In genomic region chr11:65884716-65885092, GRCh38 we compare ENCODE assay signal across 1 cellular context.
A peak's percentile ranks its signal among the peaks of the same experiment; 100 is the strongest.
TF ChIP-seq lines count a peak whose summit lies in the region.

No MANE protein-coding gene starts in this region.

TF ChIP-seq in GM12878, 131 proteins besides CTCF, POLR2A, EP300 and RAD21 (continues in another document):
- TF ChIP-seq CEBPB (IDR thresholded peaks at IDR 0.05; ENCODE audit: borderline replicate concordance in 1 of 2, low read depth in 2 of 2, low read length in 2 of 2), result no peak
- TF ChIP-seq YY1 (IDR thresholded peaks at IDR 0.05; ENCODE audit: low read depth, low read length), result peak; percentile 88
- no peak for TF ChIP-seq NFIC (IDR thresholded peaks at IDR 0.05; ENCODE audit: low read depth, low read length)
- peak; percentile 69; the same call in 1 of the 2 replicates for TF ChIP-seq RCOR1 (conservative IDR thresholded peaks at IDR 0.05; ENCODE audit: low read depth, low read length)
- no peak for TF ChIP-seq GABPA (IDR thresholded peaks at IDR 0.05; ENCODE audit: low read depth)
- TF ChIP-seq SIN3A (IDR thresholded peaks at IDR 0.05; ENCODE audit: low read depth, low read length), result no peak; the same call in 1 of the 2 replicates
- peak; percentile 83; the same call in 1 of the 2 replicates for TF ChIP-seq HDGF (IDR thresholded peaks at IDR 0.05)
- TF ChIP-seq ZNF592 (IDR thresholded peaks at IDR 0.05), result peak; percentile 82; the same call in 1 of the 2 replicates
- peak; percentile 53; the same call in 1 of the 2 replicates for TF ChIP-seq CREM (IDR thresholded peaks at IDR 0.05; ENCODE audit: low read depth)
- peak; percentile 77 for TF ChIP-seq NR2F1 (conservative IDR thresholded peaks at IDR 0.05)
- no peak for TF ChIP-seq CBFB (IDR thresholded peaks at IDR 0.05; ENCODE audit: low read depth)
- TF ChIP-seq ESRRA (IDR thresholded peaks at IDR 0.05; ENCODE audit: low read length), result no peak
- peak; percentile 48; the same call in 1 of the 3 replicates for TF ChIP-seq POU2F2 (IDR thresholded peaks at IDR 0.05; ENCODE audit: borderline replicate concordance, low read depth, low read length)
- no peak for TF ChIP-seq ZSCAN29 (IDR thresholded peaks at IDR 0.05)
- no peak for TF ChIP-seq BCL11A (IDR thresholded peaks at IDR 0.05; ENCODE audit: low read depth, low read length)
- peak; percentile 60; the same call in 1 of the 2 replicates for TF ChIP-seq CHD2 (IDR thresholded peaks at IDR 0.05; ENCODE audit: borderline replicate concordance, low read depth, low read length)
- TF ChIP-seq RELA (IDR thresholded peaks at IDR 0.05; ENCODE audit: borderline replicate concordance, partially characterized antibody), result peak; percentile 55
- peak; percentile 26; the same call in 1 of the 2 replicates for TF ChIP-seq ELK1 (IDR thresholded peaks at IDR 0.05; ENCODE audit: low read depth, low read length)
- 0 out of 2 replicates have a peak, but pooled peaks have one; percentile 68 for TF ChIP-seq TCF12 (IDR thresholded peaks at IDR 0.05; ENCODE audit: low read depth, low read length)
- TF ChIP-seq GATAD2B (conservative IDR thresholded peaks at IDR 0.05; ENCODE audit: low read depth), result peak; percentile 55; the same call in 1 of the 2 replicates
- peak in 1 of 2 experiments; percentile 36; a peak in 1 of 4 replicates for TF ChIP-seq BHLHE40 (IDR thresholded peaks at IDR 0.05; ENCODE audit: borderline replicate concordance in 1 of 2, low read depth in 2 of 2, low read length in 1 of 2)
- TF ChIP-seq ZZZ3 (IDR thresholded peaks at IDR 0.05; ENCODE audit: control insufficient read depth, insufficient read length, low read depth), result no peak
- TF ChIP-seq ZBED1 (IDR thresholded peaks at IDR 0.05; ENCODE audit: borderline replicate concordance), result no peak
- TF ChIP-seq ATF7 (IDR thresholded peaks at IDR 0.05; ENCODE audit: low read depth), result no peak
- no peak for TF ChIP-seq POLR2AphosphoS5 (IDR thresholded peaks at IDR 0.05; ENCODE audit: low read length)
- 0 out of 2 replicates have a peak, but pooled peaks have one; percentile 35 for TF ChIP-seq NBN (IDR thresholded peaks at IDR 0.05)
- no peak for TF ChIP-seq BCLAF1 (IDR thresholded peaks at IDR 0.05)
- peak; percentile 19; the same call in 1 of the 2 replicates for TF ChIP-seq LARP7 (IDR thresholded peaks at IDR 0.05)
- TF ChIP-seq SMC3 (IDR thresholded peaks at IDR 0.05; ENCODE audit: borderline replicate concordance, low read length), result peak; percentile 99
- TF ChIP-seq E2F8 (IDR thresholded peaks at IDR 0.05; ENCODE audit: low read depth, partially characterized antibody), result no peak
- no peak for TF ChIP-seq POLR2AphosphoS2 (IDR thresholded peaks at IDR 0.05; ENCODE audit: low read depth, low read length)
- no peak for TF ChIP-seq SUPT20H (IDR thresholded peaks at IDR 0.05; ENCODE audit: borderline replicate concordance, control insufficient read depth, low read depth, low read length)
- no peak for TF ChIP-seq JUND (IDR thresholded peaks at IDR 0.05; ENCODE audit: low read depth, low read length)
- TF ChIP-seq PAX8 (IDR thresholded peaks at IDR 0.05), result no peak
- TF ChIP-seq RFX5 (IDR thresholded peaks at IDR 0.05; ENCODE audit: low read depth, low read length), result 0 out of 2 replicates have a peak, but pooled peaks have one; percentile 36
- TF ChIP-seq ZNF274 (IDR thresholded peaks at IDR 0.05; ENCODE audit: insufficient read depth, insufficient read length), result no peak
- TF ChIP-seq PAX5 (IDR thresholded peaks at IDR 0.05; ENCODE audit: borderline replicate concordance, low read depth, low read length), result 0 out of 2 replicates have a peak, but pooled peaks have one; percentile 6
- 0 out of 2 replicates have a peak, but pooled peaks have one; percentile 34 for TF ChIP-seq IRF4 (IDR thresholded peaks at IDR 0.05; ENCODE audit: low read depth, low read length)
- TF ChIP-seq ATF3 (IDR thresholded peaks at IDR 0.05; ENCODE audit: borderline replicate concordance, extremely low read depth, low read depth, low read length), result peak; percentile 27; the same call in 1 of the 2 replicates
- TF ChIP-seq TCF3 (IDR thresholded peaks at IDR 0.05; ENCODE audit: borderline replicate concordance, insufficient read depth, low read depth, low read length), result peak; percentile 35; the same call in 1 of the 2 replicates
- peak; percentile 84; the same call in 1 of the 2 replicates for TF ChIP-seq RB1 (IDR thresholded peaks at IDR 0.05; ENCODE audit: borderline replicate concordance)
- TF ChIP-seq IKZF1 (conservative IDR thresholded peaks at IDR 0.05), result 0 out of 2 replicates have a peak, but pooled peaks have one; percentile 42
- no peak for TF ChIP-seq E4F1 (IDR thresholded peaks at IDR 0.05; ENCODE audit: borderline replicate concordance, partially characterized antibody)
- no peak for TF ChIP-seq PML (IDR thresholded peaks at IDR 0.05; ENCODE audit: low read length)
- TF ChIP-seq SMARCA5 (IDR thresholded peaks at IDR 0.05), result peak; percentile 86
- no peak for TF ChIP-seq SKIL (IDR thresholded peaks at IDR 0.05; ENCODE audit: low read depth, poor library complexity, severe bottlenecking)
- TF ChIP-seq MAX (IDR thresholded peaks at IDR 0.05; ENCODE audit: low read depth, low read length), result no peak
- TF ChIP-seq WRNIP1 (IDR thresholded peaks at IDR 0.05; ENCODE audit: borderline replicate concordance, low read depth, low read length), result no peak
- 0 out of 2 replicates have a peak, but pooled peaks have one; percentile 18 for TF ChIP-seq TBL1XR1 (IDR thresholded peaks at IDR 0.05; ENCODE audit: low read depth, low read length)
- TF ChIP-seq KDM1A (IDR thresholded peaks at IDR 0.05; ENCODE audit: borderline replicate concordance), result no peak
- TF ChIP-seq SREBF2 (IDR thresholded peaks at IDR 0.05; ENCODE audit: low read length), result no peak
